ENCODE assay signal across 7 cellular contexts in the genomic region with DNA sequence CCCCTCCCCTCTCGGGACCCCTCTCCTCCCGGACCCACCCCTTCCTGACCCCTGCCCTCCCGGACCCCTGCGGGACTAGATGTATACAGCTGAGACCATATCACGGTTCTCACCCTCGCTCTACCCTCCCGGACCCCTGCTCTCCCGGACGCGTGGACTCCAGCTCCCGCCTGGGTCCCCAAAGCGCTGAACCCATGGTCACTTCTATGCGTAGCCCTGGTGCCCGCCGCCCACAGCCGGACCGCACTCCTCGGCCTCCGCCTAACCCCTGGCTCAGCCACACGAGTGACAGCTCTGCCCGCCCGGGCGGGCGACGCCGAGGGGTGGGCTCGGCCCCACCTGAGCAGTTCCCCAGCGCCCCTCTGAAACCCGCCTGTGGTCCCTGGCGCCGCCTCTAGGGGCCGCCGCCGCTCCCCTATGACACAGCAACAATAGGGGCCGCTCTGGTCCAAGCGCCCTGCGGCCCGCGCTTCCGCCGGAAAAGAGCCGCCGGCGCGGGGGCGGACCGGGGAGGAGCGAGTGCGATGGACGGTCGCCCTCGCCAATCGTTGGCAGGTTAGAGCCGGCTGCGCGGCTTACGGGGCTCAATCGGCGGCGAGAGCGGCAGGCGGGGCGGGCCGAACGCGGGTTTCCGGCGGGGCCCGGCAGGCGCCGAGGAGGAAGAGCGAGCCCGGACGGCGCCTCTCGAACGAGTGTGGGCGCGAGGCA.
DNase-seq lines count a peak whose midpoint lies in the region; ATAC-seq, FAIRE-seq and TF ChIP-seq lines count a peak whose summit lies in the region.

A gene with protein sequence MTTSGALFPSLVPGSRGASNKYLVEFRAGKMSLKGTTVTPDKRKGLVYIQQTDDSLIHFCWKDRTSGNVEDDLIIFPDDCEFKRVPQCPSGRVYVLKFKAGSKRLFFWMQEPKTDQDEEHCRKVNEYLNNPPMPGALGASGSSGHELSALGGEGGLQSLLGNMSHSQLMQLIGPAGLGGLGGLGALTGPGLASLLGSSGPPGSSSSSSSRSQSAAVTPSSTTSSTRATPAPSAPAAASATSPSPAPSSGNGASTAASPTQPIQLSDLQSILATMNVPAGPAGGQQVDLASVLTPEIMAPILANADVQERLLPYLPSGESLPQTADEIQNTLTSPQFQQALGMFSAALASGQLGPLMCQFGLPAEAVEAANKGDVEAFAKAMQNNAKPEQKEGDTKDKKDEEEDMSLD (plus strand): TSS at position 657 of the 708 bp plus-strand sequence. CDS start 572 bp downstream, outside the sequence.

- ATAC-seq in HG02981 (IDR thresholded peaks at IDR 0.05; ENCODE audit: unreplicated experiment): peak; percentile 78

- peak; percentile 84 for FAIRE-seq in GM18507 (lab: Jason Lieb, UNC)

- DNase-seq in GM18507 (ENCODE audit: extremely low spot score, insufficient read length, low read depth) (peak; percentile 99), NCI-H2029 treated with DMSO at 0.1 percent for 48 hours (lab: John Stamatoyannopoulos, UW) (peak; percentile 69), T-helper 9 cell (peak; percentile 93), astrocyte of the hippocampus (ENCODE audit: low read depth, low spot score) (peak; percentile 100), hippocampal formation (lab: John Stamatoyannopoulos, UW) (peak; percentile 95), retinal pigment epithelial cell (ENCODE audit: low read depth) (peak; percentile 87)

- TF ChIP-seq CTCF in retinal pigment epithelial cell (conservative IDR thresholded peaks at IDR 0.05; ENCODE audit: low read depth, low read length): peak; percentile 77

- peak within 1 kb of the TSS; percentile 87 for H3K4me3 ChIP-seq in retinal pigment epithelial cell (ENCODE audit: low read length)

Comparison
In these comparisons a context has a peak if more than half of its experiments do, and no peak if none do; other contexts are left out.
1. Peak in every context shown above with its lines: DNase-seq, ATAC-seq and H3K4me3 ChIP-seq.